ENCODE assay signal across 8 cellular contexts in the genomic region with DNA sequence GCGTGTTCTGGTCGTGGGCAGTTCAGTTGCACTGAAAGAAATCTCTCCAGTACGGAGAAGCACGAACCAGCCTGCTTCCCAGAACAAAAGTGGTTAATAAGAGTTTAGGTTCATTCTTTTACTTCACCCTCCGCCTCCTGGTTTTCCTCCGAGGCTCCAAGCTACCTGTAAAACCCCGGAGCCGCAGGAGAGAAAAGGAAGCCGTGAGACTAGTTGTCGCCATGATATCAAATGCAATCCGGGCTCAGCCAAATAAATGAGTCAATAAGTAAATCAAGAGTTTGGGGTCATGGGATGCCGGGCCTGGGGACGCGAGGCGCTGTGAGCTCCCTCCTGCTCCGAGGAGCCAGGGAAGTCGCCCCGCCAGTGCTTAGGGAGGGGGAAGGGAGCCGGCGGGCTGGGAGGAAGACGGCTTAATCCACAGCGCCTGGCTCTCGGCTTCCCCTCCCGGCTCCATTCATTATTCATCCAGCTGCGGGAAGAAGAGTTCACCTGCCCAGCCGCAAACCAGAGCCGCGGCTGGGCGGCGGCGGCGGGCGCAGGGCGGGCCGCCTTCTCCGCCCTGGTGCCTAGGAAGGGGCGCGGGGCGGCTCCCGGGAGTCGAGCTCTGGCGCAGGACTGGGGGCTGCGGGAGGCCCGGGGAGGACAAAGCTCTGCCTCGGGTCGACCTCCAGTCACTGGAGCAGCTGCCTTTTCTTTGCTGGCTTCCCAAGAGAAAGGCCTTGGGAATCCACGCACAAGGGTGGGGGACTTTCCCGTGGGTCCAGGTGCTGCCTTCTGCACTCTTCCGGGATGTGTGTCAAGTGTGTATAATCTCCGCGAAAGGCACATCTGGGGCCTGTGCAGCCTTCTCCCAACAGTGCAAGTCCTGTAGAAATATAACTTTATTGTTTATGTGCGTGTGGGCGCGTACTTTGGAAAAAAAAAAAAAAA. TPM values are rescaled to one million over a fixed set of nuclear protein-coding genes. Genes with fewer than 3 reads are reported as not detected.
DNase-seq lines count a peak whose midpoint lies in the region; TF ChIP-seq lines count a peak whose summit lies in the region.

No MANE protein-coding gene starts in this region.

- H3K36me3 Mint-ChIP-seq in activated T-helper 1 cell treated with anti-CD3 and anti-CD28 coated beads, Interleukin-12 subunit alpha, Interleukin-12 subunit beta, Interleukin-2, Interleukin-4 antibody, amounts not matched to agents 30 ng/mL and 10 ng/mL and 1 ng/mL, durations not matched to agents 14 hours and 24 hours and 36 hours (ENCODE audit: low read depth) = peaks cover 3% of the 10 kb centered on the region
- no peaks in the 10 kb centered on the region for H3K36me3 Mint-ChIP-seq in osteocyte (ENCODE audit: unreplicated experiment)

- no peak for TF ChIP-seq CTCF in osteocyte (IDR thresholded peaks at IDR 0.05)

- H3K9me3 Mint-ChIP-seq in activated T-helper 1 cell treated with anti-CD3 and anti-CD28 coated beads, Interleukin-12 subunit alpha, Interleukin-12 subunit beta, Interleukin-2, Interleukin-4 antibody, amounts not matched to agents 30 ng/mL and 10 ng/mL and 1 ng/mL, durations not matched to agents 14 hours and 24 hours and 36 hours = no peaks in the 10 kb centered on the region
- no peaks in the 10 kb centered on the region for H3K9me3 Mint-ChIP-seq in osteocyte (ENCODE audit: unreplicated experiment)

- intact Hi-C loops in activated T-helper 1 cell treated with anti-CD3 and anti-CD28 coated beads, Interleukin-12 subunit alpha, Interleukin-12 subunit beta, Interleukin-2, Interleukin-4 antibody, amounts not matched to agents 30 ng/mL and 10 ng/mL and 1 ng/mL, durations not matched to agents 14 hours and 24 hours and 36 hours (cut with micrococcal nuclease) = loop anchor here (10.0 kb wide), 1 partner anchor 256 kb away; no protein-coding TSS in a partner anchor
- intact Hi-C loops in head of caudate nucleus (cut with DNase I) = no loop called here

- H3K27me3 Mint-ChIP-seq in activated T-helper 1 cell treated with anti-CD3 and anti-CD28 coated beads, Interleukin-12 subunit alpha, Interleukin-12 subunit beta, Interleukin-2, Interleukin-4 antibody, amounts not matched to agents 30 ng/mL and 10 ng/mL and 1 ng/mL, durations not matched to agents 14 hours and 24 hours and 36 hours (ENCODE audit: insufficient read depth) = peaks cover 69% of the 10 kb centered on the region
- peaks cover 62% of the 10 kb centered on the region for H3K27me3 Mint-ChIP-seq in osteocyte (ENCODE audit: unreplicated experiment)

- H3K4me1 Mint-ChIP-seq in activated T-helper 1 cell treated with anti-CD3 and anti-CD28 coated beads, Interleukin-12 subunit alpha, Interleukin-12 subunit beta, Interleukin-2, Interleukin-4 antibody, amounts not matched to agents 30 ng/mL and 10 ng/mL and 1 ng/mL, durations not matched to agents 14 hours and 24 hours and 36 hours (ENCODE audit: low read depth) = peaks cover 30% of the 10 kb centered on the region
- peaks cover 29% of the 10 kb centered on the region for H3K4me1 Mint-ChIP-seq in osteocyte (ENCODE audit: unreplicated experiment)

- peak overlapping the region; percentile 82 for H3K4me3 Mint-ChIP-seq in activated T-helper 1 cell treated with anti-CD3 and anti-CD28 coated beads, Interleukin-12 subunit alpha, Interleukin-12 subunit beta, Interleukin-2, Interleukin-4 antibody, amounts not matched to agents 30 ng/mL and 10 ng/mL and 1 ng/mL, durations not matched to agents 14 hours and 24 hours and 36 hours
- peak overlapping the region; percentile 79 for H3K4me3 Mint-ChIP-seq in osteocyte (ENCODE audit: unreplicated experiment)

- no peak overlapping the region for H3K27ac Mint-ChIP-seq in activated T-helper 1 cell treated with anti-CD3 and anti-CD28 coated beads, Interleukin-12 subunit alpha, Interleukin-12 subunit beta, Interleukin-2, Interleukin-4 antibody, amounts not matched to agents 30 ng/mL and 10 ng/mL and 1 ng/mL, durations not matched to agents 14 hours and 24 hours and 36 hours
- no peak overlapping the region for H3K27ac Mint-ChIP-seq in osteocyte (ENCODE audit: unreplicated experiment)

- peak; percentile 23 to 32 for DNase-seq in NCI-H2081 (lab: John Stamatoyannopoulos, UW)
- DNase-seq in NCI-H2081 treated with DMSO at 0.1 percent for 48 hours (lab: John Stamatoyannopoulos, UW) = no peak
- DNase-seq in NCI-H1105 (lab: John Stamatoyannopoulos, UW) = peak; percentile 18
- no peak for DNase-seq in activated T-helper 1 cell treated with anti-CD3 and anti-CD28 coated beads, Interleukin-12 subunit alpha, Interleukin-12 subunit beta, Interleukin-2, Interleukin-4 antibody, amounts not matched to agents 30 ng/mL and 10 ng/mL and 1 ng/mL, durations not matched to agents 14 hours and 24 hours and 36 hours (ENCODE audit: low spot score)
- DNase-seq in head of caudate nucleus = peak in 40 of 42 donors; percentile 3 to 70 (median 39)
- DNase-seq in osteocyte (ENCODE audit: extremely low spot score, unreplicated experiment) = no peak
- no peak for DNase-seq in SIG-M5 (lab: John Stamatoyannopoulos, UW)
- no peak for DNase-seq in activated effector memory CD4-positive, alpha-beta T cell treated with anti-CD3 and anti-CD28 coated beads, Interleukin-2, amount 50 U/mL, for 16 hours

RNA-seq across cellular contexts. Expression of gene FRAS1, which starts 1.7 kb away (rescaled TPM):
- not detected in 2 replicates for total RNA-seq in activated T-helper 1 cell treated with anti-CD3 and anti-CD28 coated beads, Interleukin-12 subunit alpha, Interleukin-12 subunit beta, Interleukin-2, Interleukin-4 antibody, amounts not matched to agents 30 ng/mL and 10 ng/mL and 1 ng/mL, durations not matched to agents 14 hours and 24 hours and 36 hours
- total RNA-seq in osteocyte = 0.89 and 1.6 TPM in 2 replicates

Comparison
In these comparisons a context has a peak if more than half of its experiments do, and no peak if none do; other contexts are left out.
1. DNase-seq: peak in NCI-H2081 (2 of 2), NCI-H1105 (single experiment) and head of caudate nucleus (40 of 42); none in NCI-H2081 treated with DMSO at 0.1 percent for 48 hours (single experiment), activated T-helper 1 cell treated with anti-CD3 and anti-CD28 coated beads, Interleukin-12 subunit alpha, Interleukin-12 subunit beta, Interleukin-2, Interleukin-4 antibody, amounts not matched to agents 30 ng/mL and 10 ng/mL and 1 ng/mL, durations not matched to agents 14 hours and 24 hours and 36 hours (single experiment), osteocyte (single experiment), SIG-M5 (single experiment) and activated effector memory CD4-positive, alpha-beta T cell treated with anti-CD3 and anti-CD28 coated beads, Interleukin-2, amount 50 U/mL, for 16 hours (single experiment).